In genomic region chr21:44338971-44339910, GRCh38 we compare ENCODE assay signal across 1 cellular context.
TF ChIP-seq lines count a peak whose summit lies in the region.

Gene CFAP410, minus strand, starts transcription at chr21:44339390. Its CDS starts 196 bp downstream, at chr21:44339194.

TF ChIP-seq in GM12878, 131 proteins besides CTCF, POLR2A, EP300 and RAD21 (continued from another document):
- TF ChIP-seq RELB (IDR thresholded peaks at IDR 0.05; ENCODE audit: low read depth) (peak; percentile 80; the same call in 1 of the 2 replicates), SMC3 (IDR thresholded peaks at IDR 0.05; ENCODE audit: borderline replicate concordance, low read length) (no peak), ZBED1 (IDR thresholded peaks at IDR 0.05; ENCODE audit: borderline replicate concordance) (no peak; the same call in 1 of the 2 replicates), IRF4 (IDR thresholded peaks at IDR 0.05; ENCODE audit: low read depth, low read length) (no peak), NRF1 (conservative IDR thresholded peaks at IDR 0.05; ENCODE audit: low read depth, low read length) (peak; percentile 79), SMAD1 (IDR thresholded peaks at IDR 0.05; ENCODE audit: low read depth, partially characterized antibody) (peak; percentile 74), ZNF217 (IDR thresholded peaks at IDR 0.05) (no peak), JUNB (IDR thresholded peaks at IDR 0.05) (no peak), POLR2AphosphoS2 (IDR thresholded peaks at IDR 0.05; ENCODE audit: low read depth, low read length) (peak; percentile 37; the same call in 1 of the 2 replicates), YY1 (IDR thresholded peaks at IDR 0.05; ENCODE audit: low read depth, low read length) (peak; percentile 85), TCF3 (IDR thresholded peaks at IDR 0.05; ENCODE audit: borderline replicate concordance, insufficient read depth, low read depth, low read length) (peak; percentile 80; the same call in 1 of the 2 replicates), KAT2A (conservative IDR thresholded peaks at IDR 0.05; ENCODE audit: control insufficient read depth, low read depth, low read length) (no peak)
